ENCODE assay signal across 1 cellular context in genomic region chr14:35292051-35292769, GRCh38.
A peak's percentile ranks its signal among the peaks of the same experiment; 100 is the strongest.
TF ChIP-seq lines count a peak whose summit lies in the region.

PSMA6 (plus strand) TSS chr14:35292382; CDS start chr14:35292477, 95 bp downstream.

TF ChIP-seq in HepG2, 621 proteins besides CTCF, POLR2A, EP300 and RAD21 (continued from another document and continues in another):
- peak; percentile 83 for TF ChIP-seq PATZ1 (CRISPR knock-in tag; IDR thresholded peaks at IDR 0.05)
- peak; percentile 94; the same call in 1 of the 2 replicates for TF ChIP-seq ZNF790 (CRISPR knock-in tag; IDR thresholded peaks at IDR 0.05; ENCODE audit: borderline replicate concordance)
- TF ChIP-seq BRD4 (CRISPR knock-in tag; IDR thresholded peaks at IDR 0.05): peak; percentile 80; the same call in 1 of the 2 replicates
- peak; percentile 46; the same call in 1 of the 2 replicates for TF ChIP-seq ZBED4 (CRISPR knock-in tag; IDR thresholded peaks at IDR 0.05; ENCODE audit: borderline replicate concordance)
- TF ChIP-seq ZNF367 (CRISPR knock-in tag; IDR thresholded peaks at IDR 0.05; ENCODE audit: borderline replicate concordance): peak; percentile 90
- TF ChIP-seq HNRNPL (IDR thresholded peaks at IDR 0.05; ENCODE audit: low read depth, low read length): peak; percentile 71; the same call in 1 of the 2 replicates
- peak; percentile 81 for TF ChIP-seq ARNTL (CRISPR knock-in tag; IDR thresholded peaks at IDR 0.05)
- no peak for TF ChIP-seq CHD4 (IDR thresholded peaks at IDR 0.05; ENCODE audit: borderline replicate concordance, low read length)
- TF ChIP-seq NFRKB (IDR thresholded peaks at IDR 0.05): no peak
- no peak for TF ChIP-seq FOXP1 (IDR thresholded peaks at IDR 0.05)
- TF ChIP-seq FOXP1 (CRISPR knock-in tag; IDR thresholded peaks at IDR 0.05): peak; percentile 44
- TF ChIP-seq, protein P1, sequence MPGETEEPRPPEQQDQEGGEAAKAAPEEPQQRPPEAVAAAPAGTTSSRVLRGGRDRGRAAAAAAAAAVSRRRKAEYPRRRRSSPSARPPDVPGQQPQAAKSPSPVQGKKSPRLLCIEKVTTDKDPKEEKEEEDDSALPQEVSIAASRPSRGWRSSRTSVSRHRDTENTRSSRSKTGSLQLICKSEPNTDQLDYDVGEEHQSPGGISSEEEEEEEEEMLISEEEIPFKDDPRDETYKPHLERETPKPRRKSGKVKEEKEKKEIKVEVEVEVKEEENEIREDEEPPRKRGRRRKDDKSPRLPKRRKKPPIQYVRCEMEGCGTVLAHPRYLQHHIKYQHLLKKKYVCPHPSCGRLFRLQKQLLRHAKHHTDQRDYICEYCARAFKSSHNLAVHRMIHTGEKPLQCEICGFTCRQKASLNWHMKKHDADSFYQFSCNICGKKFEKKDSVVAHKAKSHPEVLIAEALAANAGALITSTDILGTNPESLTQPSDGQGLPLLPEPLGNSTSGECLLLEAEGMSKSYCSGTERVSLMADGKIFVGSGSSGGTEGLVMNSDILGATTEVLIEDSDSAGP (CRISPR knock-in tag; IDR thresholded peaks at IDR 0.05; ENCODE audit: borderline replicate concordance): peak; percentile 97; the same call in 1 of the 2 replicates
- peak; percentile 65; the same call in 1 of the 2 replicates for TF ChIP-seq SALL2 (CRISPR knock-in tag; IDR thresholded peaks at IDR 0.05)
- TF ChIP-seq BHLHE40 (IDR thresholded peaks at IDR 0.05; ENCODE audit: low read length): peak; percentile 42; the same call in 1 of the 2 replicates
- peak; percentile 94 for TF ChIP-seq ZNF232 (CRISPR knock-in tag; IDR thresholded peaks at IDR 0.05; ENCODE audit: borderline replicate concordance)
- peak; percentile 100 for TF ChIP-seq YEATS2 (CRISPR knock-in tag; IDR thresholded peaks at IDR 0.05; ENCODE audit: borderline replicate concordance)
- peak; percentile 97 for TF ChIP-seq ZBTB40 (IDR thresholded peaks at IDR 0.05)
- TF ChIP-seq ZBTB40 (CRISPR knock-in tag; IDR thresholded peaks at IDR 0.05): peak; percentile 93
- peak; percentile 98 for TF ChIP-seq ZNF136 (CRISPR knock-in tag; IDR thresholded peaks at IDR 0.05; ENCODE audit: low read depth)
- peak; percentile 93; the same call in 1 of the 2 replicates for TF ChIP-seq MTF1 (CRISPR knock-in tag; IDR thresholded peaks at IDR 0.05)
- TF ChIP-seq RELA (CRISPR knock-in tag; IDR thresholded peaks at IDR 0.05): peak; percentile 44
- TF ChIP-seq, protein P2, sequence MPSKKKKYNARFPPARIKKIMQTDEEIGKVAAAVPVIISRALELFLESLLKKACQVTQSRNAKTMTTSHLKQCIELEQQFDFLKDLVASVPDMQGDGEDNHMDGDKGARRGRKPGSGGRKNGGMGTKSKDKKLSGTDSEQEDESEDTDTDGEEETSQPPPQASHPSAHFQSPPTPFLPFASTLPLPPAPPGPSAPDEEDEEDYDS (CRISPR knock-in tag; IDR thresholded peaks at IDR 0.05): peak; percentile 98
- no peak for TF ChIP-seq IRX3 (CRISPR knock-in tag; IDR thresholded peaks at IDR 0.05; ENCODE audit: borderline replicate concordance, low read depth)
- peak; percentile 100 for TF ChIP-seq SAP130 (CRISPR knock-in tag; IDR thresholded peaks at IDR 0.05; ENCODE audit: low read depth)
- TF ChIP-seq TCF7 (IDR thresholded peaks at IDR 0.05; ENCODE audit: low read depth): peak; percentile 96
- peak; percentile 92 for TF ChIP-seq PRDM10 (CRISPR knock-in tag; IDR thresholded peaks at IDR 0.05; ENCODE audit: low read depth)
- TF ChIP-seq NFKB2 (CRISPR knock-in tag; IDR thresholded peaks at IDR 0.05; ENCODE audit: borderline replicate concordance): peak; percentile 99; the same call in 1 of the 2 replicates
- peak; percentile 92 for TF ChIP-seq ZFP1 (CRISPR knock-in tag; IDR thresholded peaks at IDR 0.05)
- peak; percentile 91 for TF ChIP-seq TBX2 (CRISPR knock-in tag; IDR thresholded peaks at IDR 0.05; ENCODE audit: borderline replicate concordance)
- TF ChIP-seq, protein P3, sequence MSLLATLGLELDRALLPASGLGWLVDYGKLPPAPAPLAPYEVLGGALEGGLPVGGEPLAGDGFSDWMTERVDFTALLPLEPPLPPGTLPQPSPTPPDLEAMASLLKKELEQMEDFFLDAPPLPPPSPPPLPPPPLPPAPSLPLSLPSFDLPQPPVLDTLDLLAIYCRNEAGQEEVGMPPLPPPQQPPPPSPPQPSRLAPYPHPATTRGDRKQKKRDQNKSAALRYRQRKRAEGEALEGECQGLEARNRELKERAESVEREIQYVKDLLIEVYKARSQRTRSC (CRISPR knock-in tag; IDR thresholded peaks at IDR 0.05; ENCODE audit: low read depth): no peak; the same call in 1 of the 2 replicates
- TF ChIP-seq ZNF510 (CRISPR knock-in tag; IDR thresholded peaks at IDR 0.05; ENCODE audit: low read depth): peak; percentile 92; the same call in 1 of the 2 replicates
- peak; percentile 77 for TF ChIP-seq TBL1XR1 (IDR thresholded peaks at IDR 0.05; ENCODE audit: borderline replicate concordance, low read length, partially characterized antibody)
- TF ChIP-seq ZNF317 (CRISPR knock-in tag; IDR thresholded peaks at IDR 0.05): 0 out of 2 replicates have a peak, but pooled peaks have one; percentile 72
- TF ChIP-seq MED8 (CRISPR knock-in tag; IDR thresholded peaks at IDR 0.05; ENCODE audit: insufficient replicate concordance): peak; percentile 95
- peak; percentile 98 for TF ChIP-seq PHF21A (CRISPR knock-in tag; IDR thresholded peaks at IDR 0.05)
- 0 out of 2 replicates have a peak, but pooled peaks have one; percentile 80 for TF ChIP-seq REL (CRISPR knock-in tag; conservative IDR thresholded peaks at IDR 0.05)
- TF ChIP-seq SSRP1 (CRISPR knock-in tag; IDR thresholded peaks at IDR 0.05): no peak
- TF ChIP-seq GABPB1 (CRISPR knock-in tag; IDR thresholded peaks at IDR 0.05): peak; percentile 100
- peak; percentile 95 for TF ChIP-seq SP5 (CRISPR knock-in tag; IDR thresholded peaks at IDR 0.05; ENCODE audit: borderline replicate concordance, low read depth)
- peak; percentile 38; the same call in 1 of the 2 replicates for TF ChIP-seq MATR3 (CRISPR knock-in tag; IDR thresholded peaks at IDR 0.05)
